ENCODE assay signal across 1 cellular context in genomic region chrX:53422091-53422914, GRCh38.
TF ChIP-seq lines count a peak whose summit lies in the region.

Gene RIBC1 (plus strand): TSS chrX:53422873. CDS start chrX:53426277, 3,404 bp downstream.
Gene SMC1A (minus strand): TSS chrX:53422654. CDS start chrX:53422600, 54 bp downstream.

TF ChIP-seq in K562, 482 proteins besides CTCF, POLR2A, EP300 and RAD21 (continued from another document and continues in another):
- TF ChIP-seq CCNT2 (IDR thresholded peaks at IDR 0.05; ENCODE audit: borderline replicate concordance, extremely low read depth, insufficient read length, low read depth, low read length), result peak; percentile 14
- no peak for TF ChIP-seq GATAD2A (IDR thresholded peaks at IDR 0.05)
- peak; percentile 83 for TF ChIP-seq HMGN3 (IDR thresholded peaks at IDR 0.05; ENCODE audit: borderline replicate concordance, extremely low read depth, insufficient read length, low read depth, low read length)
- peak; percentile 89 for TF ChIP-seq E2F8 (IDR thresholded peaks at IDR 0.05; ENCODE audit: low read depth, partially characterized antibody)
- peak; percentile 83 for TF ChIP-seq E2F4 (CRISPR knock-in tag; IDR thresholded peaks at IDR 0.05; ENCODE audit: low read depth)
- TF ChIP-seq RFX5 (IDR thresholded peaks at IDR 0.05; ENCODE audit: low read depth, low read length), result 0 out of 2 replicates have a peak, but pooled peaks have one; percentile 6
- peak; percentile 86 to 90 for TF ChIP-seq E2F6 (IDR thresholded peaks at IDR 0.05; ENCODE audit: borderline replicate concordance in 1 of 2, extremely low read depth in 1 of 2, insufficient read depth in 1 of 2, insufficient read length in 1 of 2, low read depth in 1 of 2, low read length in 1 of 2, poor library complexity in 1 of 2, severe bottlenecking in 1 of 2)
- peak; percentile 81 for TF ChIP-seq ATF6 (CRISPR knock-in tag; IDR thresholded peaks at IDR 0.05)
- TF ChIP-seq, protein P1, sequence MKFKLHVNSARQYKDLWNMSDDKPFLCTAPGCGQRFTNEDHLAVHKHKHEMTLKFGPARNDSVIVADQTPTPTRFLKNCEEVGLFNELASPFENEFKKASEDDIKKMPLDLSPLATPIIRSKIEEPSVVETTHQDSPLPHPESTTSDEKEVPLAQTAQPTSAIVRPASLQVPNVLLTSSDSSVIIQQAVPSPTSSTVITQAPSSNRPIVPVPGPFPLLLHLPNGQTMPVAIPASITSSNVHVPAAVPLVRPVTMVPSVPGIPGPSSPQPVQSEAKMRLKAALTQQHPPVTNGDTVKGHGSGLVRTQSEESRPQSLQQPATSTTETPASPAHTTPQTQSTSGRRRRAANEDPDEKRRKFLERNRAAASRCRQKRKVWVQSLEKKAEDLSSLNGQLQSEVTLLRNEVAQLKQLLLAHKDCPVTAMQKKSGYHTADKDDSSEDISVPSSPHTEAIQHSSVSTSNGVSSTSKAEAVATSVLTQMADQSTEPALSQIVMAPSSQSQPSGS (CRISPR knock-in tag; IDR thresholded peaks at IDR 0.05), result no peak
- peak; percentile 25; the same call in 1 of the 2 replicates for TF ChIP-seq HLTF (IDR thresholded peaks at IDR 0.05)
- TF ChIP-seq RB1 (IDR thresholded peaks at IDR 0.05; ENCODE audit: low read depth), result peak; percentile 95
- peak; percentile 47 to 97; a peak in 3 of 4 replicates for TF ChIP-seq NONO (IDR thresholded peaks at IDR 0.05; ENCODE audit: low read depth in 2 of 2, low read length in 1 of 2)
- TF ChIP-seq FOXK2 (conservative IDR thresholded peaks at IDR 0.05 in 1 of 2, IDR thresholded peaks at IDR 0.05 in 1 of 2; ENCODE audit: low read depth in 2 of 2), result peak; percentile 70 to 98; a peak in 3 of 4 replicates
- peak; percentile 78 for TF ChIP-seq PRPF4 (IDR thresholded peaks at IDR 0.05; ENCODE audit: insufficient read depth, low read depth, low read length, poor library complexity, severe bottlenecking)
- TF ChIP-seq MIER1 (IDR thresholded peaks at IDR 0.05; ENCODE audit: low read depth), result no peak
- TF ChIP-seq, protein P2, sequence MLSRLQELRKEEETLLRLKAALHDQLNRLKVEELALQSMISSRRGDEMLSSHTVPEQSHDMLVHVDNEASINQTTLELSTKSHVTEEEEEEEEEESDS (CRISPR knock-in tag; IDR thresholded peaks at IDR 0.05), result no peak
- TF ChIP-seq LCOR (CRISPR knock-in tag; IDR thresholded peaks at IDR 0.05), result peak; percentile 31; the same call in 1 of the 2 replicates
- no peak for TF ChIP-seq ARID2 (IDR thresholded peaks at IDR 0.05)
- peak; percentile 83 for TF ChIP-seq POLR2AphosphoS5 (IDR thresholded peaks at IDR 0.05; ENCODE audit: control insufficient read depth, insufficient read depth, low read depth, low read length)
- peak; percentile 75 for TF ChIP-seq PML (IDR thresholded peaks at IDR 0.05; ENCODE audit: low read length)
- peak; percentile 93 for TF ChIP-seq TBP (optimal IDR thresholded peaks at IDR 0.05; ENCODE audit: low read depth, low read length)
- no peak for TF ChIP-seq YBX1 (IDR thresholded peaks at IDR 0.05)
- no peak for TF ChIP-seq FOXP1 (CRISPR knock-in tag; IDR thresholded peaks at IDR 0.05)
- 0 out of 4 replicates have a peak, but pooled peaks of 1 of the 2 experiments have one; percentile 8 for TF ChIP-seq RCOR1 (IDR thresholded peaks at IDR 0.05; ENCODE audit: borderline replicate concordance in 1 of 2, low read depth in 2 of 2, low read length in 2 of 2)
- peak; percentile 80 for TF ChIP-seq TCF7L2 (IDR thresholded peaks at IDR 0.05; ENCODE audit: low read depth, low read length)
- 0 out of 2 replicates have a peak, but pooled peaks have one; percentile 26 for TF ChIP-seq ZNF232 (CRISPR knock-in tag; IDR thresholded peaks at IDR 0.05)
- peak; percentile 75 for TF ChIP-seq ZNF143 (CRISPR knock-in tag; IDR thresholded peaks at IDR 0.05)
- TF ChIP-seq MEIS2 (IDR thresholded peaks at IDR 0.05; ENCODE audit: partially characterized antibody), result peak; percentile 23
- TF ChIP-seq GTF2E2 (tag; IDR thresholded peaks at IDR 0.05), result peak; percentile 84; the same call in 1 of the 2 replicates
- no peak for TF ChIP-seq NCOA4 (IDR thresholded peaks at IDR 0.05; ENCODE audit: partially characterized antibody)
- TF ChIP-seq, protein P3, sequence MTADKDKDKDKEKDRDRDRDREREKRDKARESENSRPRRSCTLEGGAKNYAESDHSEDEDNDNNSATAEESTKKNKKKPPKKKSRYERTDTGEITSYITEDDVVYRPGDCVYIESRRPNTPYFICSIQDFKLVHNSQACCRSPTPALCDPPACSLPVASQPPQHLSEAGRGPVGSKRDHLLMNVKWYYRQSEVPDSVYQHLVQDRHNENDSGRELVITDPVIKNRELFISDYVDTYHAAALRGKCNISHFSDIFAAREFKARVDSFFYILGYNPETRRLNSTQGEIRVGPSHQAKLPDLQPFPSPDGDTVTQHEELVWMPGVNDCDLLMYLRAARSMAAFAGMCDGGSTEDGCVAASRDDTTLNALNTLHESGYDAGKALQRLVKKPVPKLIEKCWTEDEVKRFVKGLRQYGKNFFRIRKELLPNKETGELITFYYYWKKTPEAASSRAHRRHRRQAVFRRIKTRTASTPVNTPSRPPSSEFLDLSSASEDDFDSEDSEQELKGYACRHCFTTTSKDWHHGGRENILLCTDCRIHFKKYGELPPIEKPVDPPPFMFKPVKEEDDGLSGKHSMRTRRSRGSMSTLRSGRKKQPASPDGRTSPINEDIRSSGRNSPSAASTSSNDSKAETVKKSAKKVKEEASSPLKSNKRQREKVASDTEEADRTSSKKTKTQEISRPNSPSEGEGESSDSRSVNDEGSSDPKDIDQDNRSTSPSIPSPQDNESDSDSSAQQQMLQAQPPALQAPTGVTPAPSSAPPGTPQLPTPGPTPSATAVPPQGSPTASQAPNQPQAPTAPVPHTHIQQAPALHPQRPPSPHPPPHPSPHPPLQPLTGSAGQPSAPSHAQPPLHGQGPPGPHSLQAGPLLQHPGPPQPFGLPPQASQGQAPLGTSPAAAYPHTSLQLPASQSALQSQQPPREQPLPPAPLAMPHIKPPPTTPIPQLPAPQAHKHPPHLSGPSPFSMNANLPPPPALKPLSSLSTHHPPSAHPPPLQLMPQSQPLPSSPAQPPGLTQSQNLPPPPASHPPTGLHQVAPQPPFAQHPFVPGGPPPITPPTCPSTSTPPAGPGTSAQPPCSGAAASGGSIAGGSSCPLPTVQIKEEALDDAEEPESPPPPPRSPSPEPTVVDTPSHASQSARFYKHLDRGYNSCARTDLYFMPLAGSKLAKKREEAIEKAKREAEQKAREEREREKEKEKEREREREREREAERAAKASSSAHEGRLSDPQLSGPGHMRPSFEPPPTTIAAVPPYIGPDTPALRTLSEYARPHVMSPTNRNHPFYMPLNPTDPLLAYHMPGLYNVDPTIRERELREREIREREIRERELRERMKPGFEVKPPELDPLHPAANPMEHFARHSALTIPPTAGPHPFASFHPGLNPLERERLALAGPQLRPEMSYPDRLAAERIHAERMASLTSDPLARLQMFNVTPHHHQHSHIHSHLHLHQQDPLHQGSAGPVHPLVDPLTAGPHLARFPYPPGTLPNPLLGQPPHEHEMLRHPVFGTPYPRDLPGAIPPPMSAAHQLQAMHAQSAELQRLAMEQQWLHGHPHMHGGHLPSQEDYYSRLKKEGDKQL (CRISPR knock-in tag; IDR thresholded peaks at IDR 0.05; ENCODE audit: borderline replicate concordance), result no peak
- TF ChIP-seq ASH1L (IDR thresholded peaks at IDR 0.05; ENCODE audit: borderline replicate concordance, low read depth, partially characterized antibody), result peak; percentile 49
- TF ChIP-seq JUND (IDR thresholded peaks at IDR 0.05; ENCODE audit: borderline replicate concordance, low read depth, low read length), result peak; percentile 74; the same call in 1 of the 2 replicates
- TF ChIP-seq JUND (tag; IDR thresholded peaks at IDR 0.05; ENCODE audit: borderline replicate concordance, low read depth, low read length), result no peak
- no peak for TF ChIP-seq TCFL5 (CRISPR knock-in tag; conservative IDR thresholded peaks at IDR 0.05)
- TF ChIP-seq NCOA6 (IDR thresholded peaks at IDR 0.05), result no peak
- 0 out of 2 replicates have a peak, but pooled peaks have one; percentile 29 for TF ChIP-seq NFRKB (IDR thresholded peaks at IDR 0.05; ENCODE audit: low read depth)
- peak; percentile 64; the same call in 1 of the 2 replicates for TF ChIP-seq SIN3B (IDR thresholded peaks at IDR 0.05; ENCODE audit: low read depth)
- TF ChIP-seq PHF21A (IDR thresholded peaks at IDR 0.05; ENCODE audit: borderline replicate concordance, low read depth), result no peak
- 0 out of 2 replicates have a peak, but pooled peaks have one; percentile 14 for TF ChIP-seq ESRRA (IDR thresholded peaks at IDR 0.05; ENCODE audit: borderline replicate concordance, low read depth)
- TF ChIP-seq ZNF592 (IDR thresholded peaks at IDR 0.05), result peak; percentile 33; the same call in 1 of the 2 replicates
- peak; percentile 55; the same call in 1 of the 2 replicates for TF ChIP-seq ETV5 (CRISPR knock-in tag; IDR thresholded peaks at IDR 0.05; ENCODE audit: low read depth)
